In genomic region chr16:11310634-11310977, GRCh38 we compare ENCODE assay signal across 15 cellular contexts. TPM values are rescaled to one million over a fixed set of nuclear protein-coding genes. Genes with fewer than 3 reads are reported as not detected.
DNase-seq lines count a peak whose midpoint lies in the region; ATAC-seq lines count a peak whose summit lies in the region.
"Had no signal": no experiment of that assay in that cellular context is flagged by ENCODE, and none has a peak within 500 bp of the region (broad histone marks: within the 10 kb centered on the region; RNA-seq: fewer than 3 reads in every experiment).

No MANE protein-coding gene starts in this region.

- no peaks in the 10 kb centered on the region for H3K27me3 ChIP-seq in BLaER1
- H3K27me3 ChIP-seq: sigmoid colon, transverse colon had no signal

- POLR2A ChIA-PET in activated naive CD8-positive, alpha-beta T cell treated with anti-CD3 and anti-CD28 coated beads, Interleukin-2, amount 10 ng/mL, durations not matched to agents 7 days and 5 days (lab: Charles Lee) = interaction anchor here (1.0 to 7.3 kb wide), 6 partner anchors 12 to 86 kb away, joined by 3 to 96 read pairs (median 13); partner anchors contain the start of gene SOCS1

- H3K27ac ChIP-seq in BLaER1 = peak overlapping the region; percentile 90
- H3K27ac ChIP-seq: sigmoid colon had no signal

- peaks cover 63% of the 10 kb centered on the region for H3K4me1 Mint-ChIP-seq in activated naive CD8-positive, alpha-beta T cell treated with anti-CD3 and anti-CD28 coated beads, Interleukin-2, amount 10 ng/mL, durations not matched to agents 7 days and 5 days

- peaks cover 29% of the 10 kb centered on the region for H3K9me3 ChIP-seq in BLaER1
- H3K9me3 ChIP-seq: sigmoid colon, transverse colon had no signal

- H3K4me2 ChIP-seq in BLaER1 = peak overlapping the region; percentile 68

- H3K9ac ChIP-seq in BLaER1 = peak overlapping the region; percentile 55; the same call in 1 of the 2 replicates

- no peaks in the 10 kb centered on the region for H3K36me3 Mint-ChIP-seq in activated naive CD8-positive, alpha-beta T cell treated with anti-CD3 and anti-CD28 coated beads, Interleukin-2, amount 10 ng/mL, durations not matched to agents 7 days and 5 days
- H3K36me3 Mint-ChIP-seq: natural killer cell treated with Interleukin-12 subunit alpha and Interleukin-12 subunit beta and Interleukin-15 and Interleukin-18, amount 100 ng/mL, for 72 hours had no signal

- H3K4me3 ChIP-seq in BLaER1 = 0 out of 2 replicates have a peak overlapping the region, but pooled peaks have one; percentile 0
- H3K4me3 ChIP-seq: sigmoid colon, transverse colon had no signal

- H3K27me3 Mint-ChIP-seq in activated naive CD8-positive, alpha-beta T cell treated with anti-CD3 and anti-CD28 coated beads, Interleukin-2, amount 10 ng/mL, durations not matched to agents 7 days and 5 days = no peaks in the 10 kb centered on the region

- peak overlapping the region; percentile 69 for H3K4me3 Mint-ChIP-seq in activated naive CD8-positive, alpha-beta T cell treated with anti-CD3 and anti-CD28 coated beads, Interleukin-2, amount 10 ng/mL, durations not matched to agents 7 days and 5 days
- H3K4me3 Mint-ChIP-seq: natural killer cell treated with Interleukin-12 subunit alpha and Interleukin-12 subunit beta and Interleukin-15 and Interleukin-18, amount 100 ng/mL, for 72 hours had no signal

- H4K20me1 ChIP-seq in BLaER1 = no peaks in the 10 kb centered on the region

- no peaks in the 10 kb centered on the region for H3K9me3 Mint-ChIP-seq in activated naive CD8-positive, alpha-beta T cell treated with anti-CD3 and anti-CD28 coated beads, Interleukin-2, amount 10 ng/mL, durations not matched to agents 7 days and 5 days
- H3K9me3 Mint-ChIP-seq: natural killer cell treated with Interleukin-12 subunit alpha and Interleukin-12 subunit beta and Interleukin-15 and Interleukin-18, amount 100 ng/mL, for 72 hours had no signal

- peaks cover 80% of the 10 kb centered on the region for H3K4me1 ChIP-seq in BLaER1

- ATAC-seq in HG02642 (IDR thresholded peaks at IDR 0.05; ENCODE audit: poor library complexity, unreplicated experiment) (peak; percentile 1), GM19351 (IDR thresholded peaks at IDR 0.05; ENCODE audit: unreplicated experiment) (no peak), GM21367 (IDR thresholded peaks at IDR 0.05; ENCODE audit: unreplicated experiment) (no peak)
- ATAC-seq in activated naive CD8-positive, alpha-beta T cell treated with anti-CD3 and anti-CD28 coated beads, Interleukin-2, amount 10 ng/mL, durations not matched to agents 7 days and 5 days (ENCODE audit: low read depth) = no peak

- H3K36me3 ChIP-seq in BLaER1 = no peaks in the 10 kb centered on the region
- H3K36me3 ChIP-seq: sigmoid colon, transverse colon had no signal

- H3K27ac Mint-ChIP-seq in activated naive CD8-positive, alpha-beta T cell treated with anti-CD3 and anti-CD28 coated beads, Interleukin-2, amount 10 ng/mL, durations not matched to agents 7 days and 5 days = peak overlapping the region; percentile 97

- DNase-seq in activated naive CD8-positive, alpha-beta T cell treated with anti-CD3 and anti-CD28 coated beads, Interleukin-2, amount 10 ng/mL, durations not matched to agents 7 days and 5 days = no peak
- DNase-seq in EL = no peak
- DNase-seq: activated CD4-positive, alpha-beta T cell treated with anti-CD3 and anti-CD28 coated beads, Interleukin-2, amount 50 U/mL, for 4 hours; kidney; NCI-H1417 treated with DMSO at 0.1 percent for 48 hours; NCI-H748 treated with DMSO at 0.1 percent for 48 hours; sigmoid colon; transverse colon had no signal

RNA-seq across cellular contexts. Expression of gene PRM1, which starts 29.5 kb away (rescaled TPM):
- total RNA-seq in activated naive CD8-positive, alpha-beta T cell treated with anti-CD3 and anti-CD28 coated beads, Interleukin-2, amount 10 ng/mL, durations not matched to agents 7 days and 5 days = not detected
- total RNA-seq: fibroblast of villous mesenchyme; kidney; natural killer cell treated with Interleukin-12 subunit alpha and Interleukin-12 subunit beta and Interleukin-15 and Interleukin-18, amount 100 ng/mL, for 72 hours; sigmoid colon; SK-MEL-5; transverse colon had no signal

RNA-seq across cellular contexts. Expression of gene PRM2, which starts 34.3 kb away (rescaled TPM):
- not detected for total RNA-seq in activated naive CD8-positive, alpha-beta T cell treated with anti-CD3 and anti-CD28 coated beads, Interleukin-2, amount 10 ng/mL, durations not matched to agents 7 days and 5 days
- total RNA-seq: fibroblast of villous mesenchyme; kidney; natural killer cell treated with Interleukin-12 subunit alpha and Interleukin-12 subunit beta and Interleukin-15 and Interleukin-18, amount 100 ng/mL, for 72 hours; sigmoid colon; SK-MEL-5; transverse colon had no signal

RNA-seq across cellular contexts. Expression of gene RMI2, which starts 34.7 kb away (rescaled TPM):
- total RNA-seq in activated naive CD8-positive, alpha-beta T cell treated with anti-CD3 and anti-CD28 coated beads, Interleukin-2, amount 10 ng/mL, durations not matched to agents 7 days and 5 days = 10 to 100 TPM; 89.8 to 93.0 TPM

RNA-seq across cellular contexts. Expression of gene PRM3, which starts 37.2 kb away (rescaled TPM):
- not detected for total RNA-seq in activated naive CD8-positive, alpha-beta T cell treated with anti-CD3 and anti-CD28 coated beads, Interleukin-2, amount 10 ng/mL, durations not matched to agents 7 days and 5 days
- total RNA-seq: fibroblast of villous mesenchyme; kidney; natural killer cell treated with Interleukin-12 subunit alpha and Interleukin-12 subunit beta and Interleukin-15 and Interleukin-18, amount 100 ng/mL, for 72 hours; sigmoid colon; SK-MEL-5; transverse colon had no signal

RNA-seq across cellular contexts. Expression of gene TNP2, which starts 41.5 kb away (rescaled TPM):
- not detected for total RNA-seq in activated naive CD8-positive, alpha-beta T cell treated with anti-CD3 and anti-CD28 coated beads, Interleukin-2, amount 10 ng/mL, durations not matched to agents 7 days and 5 days
- total RNA-seq: fibroblast of villous mesenchyme; kidney; natural killer cell treated with Interleukin-12 subunit alpha and Interleukin-12 subunit beta and Interleukin-15 and Interleukin-18, amount 100 ng/mL, for 72 hours; sigmoid colon; SK-MEL-5; transverse colon had no signal
